In the genomic region with DNA sequence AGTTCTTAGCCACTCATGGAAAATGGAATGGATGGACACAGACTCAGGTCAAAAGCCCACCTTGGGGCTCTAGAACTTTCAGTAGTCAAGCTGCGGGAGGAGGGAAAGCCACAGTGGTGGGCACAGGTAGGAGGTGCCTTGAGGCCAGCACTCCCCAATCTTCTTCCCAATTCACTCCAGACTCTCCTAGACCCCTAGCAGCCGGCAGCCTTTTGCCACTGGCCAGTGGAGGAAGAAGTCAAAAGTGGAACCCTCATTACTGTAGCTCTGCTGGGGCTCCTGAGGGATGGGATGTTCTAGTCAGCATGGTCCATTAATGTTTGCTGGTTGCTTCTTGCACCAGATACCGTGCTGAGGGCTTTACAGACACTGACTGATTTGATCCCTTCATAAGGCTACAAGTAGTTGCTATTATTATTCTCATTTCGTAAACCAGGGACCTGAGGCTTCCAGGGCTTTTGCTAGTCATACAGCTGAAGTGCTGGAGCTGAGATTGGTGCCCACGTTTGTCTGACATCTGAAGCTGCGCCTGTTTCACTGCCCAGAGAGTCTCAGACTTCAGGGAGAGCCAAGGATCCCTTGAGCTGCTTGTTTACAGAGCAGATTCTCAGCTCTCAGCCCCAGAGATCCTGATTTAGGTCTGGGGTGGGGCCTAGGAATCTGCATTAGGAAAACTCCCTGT, we compare ENCODE assay signal across 18 cellular contexts. TPM values are rescaled to one million over a fixed set of nuclear protein-coding genes. Genes with fewer than 3 reads are reported as not detected.
DNase-seq lines count a peak whose midpoint lies in the region; ATAC-seq and TF ChIP-seq lines count a peak whose summit lies in the region.
"Had no signal": no experiment of that assay in that cellular context is flagged by ENCODE, and none has a peak within 500 bp of the region (broad histone marks: within the 10 kb centered on the region; RNA-seq: fewer than 3 reads in every experiment).

No MANE protein-coding gene starts in this region.

- H3K4me3 Mint-ChIP-seq in activated T-cell treated with anti-CD3 and anti-CD28 coated beads, Interleukin-2, amount 50 U/mL, for 72 hours = no peak overlapping the region
- no peak overlapping the region for H3K4me3 Mint-ChIP-seq in activated naive CD8-positive, alpha-beta T cell
- no peak overlapping the region for H3K4me3 Mint-ChIP-seq in stimulated activated memory B cell treated with anti-CD40 and anti-IgM and Interleukin-4, amounts not matched to agents 10 μg/mL and 1 μg/mL and 100 μg/mL, for 72 hours

- peak overlapping the region; percentile 24 for H3K27ac Mint-ChIP-seq in activated T-cell treated with anti-CD3 and anti-CD28 coated beads, Interleukin-2, amount 50 U/mL, for 72 hours
- H3K27ac Mint-ChIP-seq in activated naive CD8-positive, alpha-beta T cell = peak overlapping the region; percentile 70
- no peak overlapping the region for H3K27ac Mint-ChIP-seq in stimulated activated memory B cell treated with anti-CD40 and anti-IgM and Interleukin-4, amounts not matched to agents 10 μg/mL and 1 μg/mL and 100 μg/mL, for 72 hours

- H3K36me3 ChIP-seq in right atrium auricular region = peaks cover 15% of the 10 kb centered on the region
- peaks cover 0 to 60% (median 12%) of the 10 kb centered on the region in 6 donors for H3K36me3 ChIP-seq in spleen

- no peak for ATAC-seq in activated T-cell treated with anti-CD3 and anti-CD28 coated beads, Interleukin-2, amount 50 U/mL, for 72 hours (replicated peaks in 1 of 2)
- no peak for ATAC-seq in stimulated activated memory B cell treated with anti-CD40 and anti-IgM and Interleukin-4, amounts not matched to agents 10 μg/mL and 1 μg/mL and 100 μg/mL, for 72 hours
- ATAC-seq in GM21423 (IDR thresholded peaks at IDR 0.05; ENCODE audit: unreplicated experiment) = no peak

- no peak for TF ChIP-seq POLR2A in spleen (IDR thresholded peaks at IDR 0.05)

- H3K4me1 ChIP-seq in right atrium auricular region (peaks cover 0 to 41% of the 10 kb centered on the region in 2 donors), spleen (peaks cover 12 to 78% (median 52%) of the 10 kb centered on the region in 6 donors)

- intact Hi-C loops in spleen (cut with DNase I; ENCODE audit: low total_unique reads) = no loop called here

- 88 to 95% (median 91%) methylated on average over 5 to 6 of the region's 6 CpGs for WGBS in spleen, 5 donors

- H3K4me3 ChIP-seq in right atrium auricular region (no peak overlapping the region), spleen (no peak overlapping the region)
- H3K4me3 ChIP-seq: hepatocyte had no signal

- H3K27me3 Mint-ChIP-seq in activated T-cell treated with anti-CD3 and anti-CD28 coated beads, Interleukin-2, amount 50 U/mL, for 72 hours (ENCODE audit: low read depth) = no peaks in the 10 kb centered on the region
- no peaks in the 10 kb centered on the region for H3K27me3 Mint-ChIP-seq in activated naive CD8-positive, alpha-beta T cell
- no peaks in the 10 kb centered on the region for H3K27me3 Mint-ChIP-seq in stimulated activated memory B cell treated with anti-CD40 and anti-IgM and Interleukin-4, amounts not matched to agents 10 μg/mL and 1 μg/mL and 100 μg/mL, for 72 hours

- DNase-seq in activated T-cell treated with anti-CD3 and anti-CD28 coated beads, Interleukin-2, amount 50 U/mL, for 72 hours = no peak
- no peak for DNase-seq in activated T-cell treated with anti-CD3 and anti-CD28 coated beads, Interleukin-2, amount 50 U/mL, for 1 hour
- DNase-seq in right atrium auricular region (ENCODE audit: low spot score) = no peak
- DNase-seq in spleen = peak; percentile 66
- DNase-seq in HUDEP-2 (lab: John Stamatoyannopoulos, UW; ENCODE audit: unreplicated experiment in 76 of 76) = no peak
- DNase-seq: activated gamma-delta T cell treated with Interleukin-2 at 50 U/mL for 16 hours, islet precursor cell, NCI-H1436 treated with DMSO at 0.1 percent for 48 hours, SHP77 treated with DMSO at 0.1 percent for 48 hours, T-helper 1 cell had no signal

- H3K9me3 Mint-ChIP-seq in activated T-cell treated with anti-CD3 and anti-CD28 coated beads, Interleukin-2, amount 50 U/mL, for 72 hours = no peaks in the 10 kb centered on the region
- H3K9me3 Mint-ChIP-seq in activated naive CD8-positive, alpha-beta T cell (ENCODE audit: low read depth) = no peaks in the 10 kb centered on the region
- H3K9me3 Mint-ChIP-seq in stimulated activated memory B cell treated with anti-CD40 and anti-IgM and Interleukin-4, amounts not matched to agents 10 μg/mL and 1 μg/mL and 100 μg/mL, for 72 hours = no peaks in the 10 kb centered on the region

- H3K36me3 Mint-ChIP-seq in activated T-cell treated with anti-CD3 and anti-CD28 coated beads, Interleukin-2, amount 50 U/mL, for 72 hours (ENCODE audit: insufficient read depth in 2 of 2) = peaks cover 0 to 2% of the 10 kb centered on the region in 2 donors
- peaks cover 7% of the 10 kb centered on the region for H3K36me3 Mint-ChIP-seq in activated naive CD8-positive, alpha-beta T cell
- H3K36me3 Mint-ChIP-seq in stimulated activated memory B cell treated with anti-CD40 and anti-IgM and Interleukin-4, amounts not matched to agents 10 μg/mL and 1 μg/mL and 100 μg/mL, for 72 hours = peaks cover 30% of the 10 kb centered on the region

- no peak for TF ChIP-seq CTCF in right atrium auricular region (IDR thresholded peaks at IDR 0.05)
- TF ChIP-seq CTCF in spleen (IDR thresholded peaks at IDR 0.05 in 8 of 11, conservative IDR thresholded peaks at IDR 0.05 in 3 of 11) = no peak

- peaks cover 88% of the 10 kb centered on the region for H3K4me1 Mint-ChIP-seq in activated T-cell treated with anti-CD3 and anti-CD28 coated beads, Interleukin-2, amount 50 U/mL, for 72 hours (ENCODE audit: low read depth)
- H3K4me1 Mint-ChIP-seq in activated naive CD8-positive, alpha-beta T cell (ENCODE audit: low read depth) = peaks cover 89% of the 10 kb centered on the region
- H3K4me1 Mint-ChIP-seq in stimulated activated memory B cell treated with anti-CD40 and anti-IgM and Interleukin-4, amounts not matched to agents 10 μg/mL and 1 μg/mL and 100 μg/mL, for 72 hours = peaks cover 62% of the 10 kb centered on the region

- H3K9me3 ChIP-seq in right atrium auricular region (no peaks in the 10 kb centered on the region), spleen (no peaks in the 10 kb centered on the region)
- H3K9me3 ChIP-seq: Caco-2 had no signal

- H3K27me3 ChIP-seq in right atrium auricular region (no peaks in the 10 kb centered on the region), spleen (replicated peaks in 1 of 7) (no peaks in the 10 kb centered on the region)
- H3K27me3 ChIP-seq: hepatocyte had no signal

- H3K27ac ChIP-seq in right atrium auricular region = peak overlapping the region; percentile 55 to 70
- H3K27ac ChIP-seq in spleen = peak overlapping the region in 2 of 8 donors; percentile 11 to 53
- H3K27ac ChIP-seq: hepatocyte, VCaP had no signal

RNA-seq across cellular contexts. Expression of a gene that starts 1.1 kb away (rescaled TPM):
- 1 to 10 TPM; 3.7 to 5.4 TPM for total RNA-seq in activated T-cell treated with anti-CD3 and anti-CD28 coated beads, Interleukin-2, amount 50 U/mL, for 72 hours
- 1 to 10 TPM in 1 of 2 donors, under 1 TPM in 1; 0.37 to 1.1 TPM for total RNA-seq in right atrium auricular region
- 1 to 10 TPM; 2.0 to 7.1 (median 4.8) TPM for total RNA-seq in spleen
- 1 to 10 TPM in 2 of 3 donors, under 1 TPM in 1; 0.68 to 2.6 (median 1.5) TPM for polyA plus RNA-seq in spleen
- polyA plus RNA-seq: hepatocyte had no signal

RNA-seq across cellular contexts. Expression of a gene that starts 25.2 kb away (rescaled TPM):
- 100 to 1,000 TPM; 152 to 198 TPM for total RNA-seq in activated T-cell treated with anti-CD3 and anti-CD28 coated beads, Interleukin-2, amount 50 U/mL, for 72 hours
- total RNA-seq in right atrium auricular region (10 to 100 TPM in 1 of 2 donors, 1 to 10 TPM in 1; 8.2 to 13.2 TPM), spleen (100 to 1,000 TPM; 369 to 556 (median 427) TPM)
- 100 to 1,000 TPM; 209 to 281 (median 275) TPM for polyA plus RNA-seq in spleen
- total RNA-seq: MCF 10A had no signal

RNA-seq across cellular contexts. Expression of a gene that starts 57.0 kb away (rescaled TPM):
- total RNA-seq in activated T-cell treated with anti-CD3 and anti-CD28 coated beads, Interleukin-2, amount 50 U/mL, for 72 hours = 1 to 10 TPM in 1 of 2 donors, under 1 TPM in 1; 0.53 to 1.1 TPM
- total RNA-seq in right atrium auricular region (not detected), spleen (under 1 TPM in 1 of 7 donors, not detected in 6; 0.32 TPM)
- polyA plus RNA-seq in spleen = under 1 TPM in 2 of 3 donors, not detected in 1; 0.04 to 0.06 TPM
- total RNA-seq: lung microvascular endothelial cell had no signal
- polyA plus RNA-seq: hepatocyte had no signal

Comparison
In these comparisons a context has a peak if more than half of its experiments do, and no peak if none do; other contexts are left out.
1. RNA of a gene that starts 25.2 kb away (total RNA-seq): 369 to 556 TPM in spleen and 152 to 198 TPM in activated T-cell treated with anti-CD3 and anti-CD28 coated beads, Interleukin-2, amount 50 U/mL, for 72 hours; 8.2 to 13.2 TPM in right atrium auricular region; every median in the first group is over 10 times any median in the second.